8 cellular contexts compared by ENCODE assay signal in genomic region chr10:75236178-75236825, GRCh38. TPM values are rescaled to one million over a fixed set of nuclear protein-coding genes. Genes with fewer than 3 reads are reported as not detected.
DNase-seq lines count a peak whose midpoint lies in the region; ATAC-seq, FAIRE-seq and TF ChIP-seq lines count a peak whose summit lies in the region.

No MANE protein-coding gene starts in this region.

- no peak overlapping the region for H3K18ac ChIP-seq in IMR-90 (ENCODE audit: low read depth, low read length)

- H3K9me3 ChIP-seq in CD4-positive, CD25-positive, alpha-beta regulatory T cell (ENCODE audit: control insufficient read depth in 2 of 2, low read length in 2 of 2), result no peaks in the 10 kb centered on the region
- H3K9me3 ChIP-seq in IMR-90 (ENCODE audit: control insufficient read depth, insufficient read depth, low read length), result no peaks in the 10 kb centered on the region
- H3K9me3 ChIP-seq in astrocyte (ENCODE audit: insufficient read depth, low read depth, low read length), result no peaks in the 10 kb centered on the region
- H3K9me3 ChIP-seq in neuron (ENCODE audit: low read length), result no peaks in the 10 kb centered on the region

- no peak for DNase-seq in CD4-positive, CD25-positive, alpha-beta regulatory T cell
- DNase-seq in IMR-90, result no peak
- no peak for DNase-seq in astrocyte (ENCODE audit: low read depth)
- DNase-seq in midbrain (lab: John Stamatoyannopoulos, UW), result no peak
- DNase-seq in left lobe of liver (ENCODE audit: low spot score), result no peak
- no peak for DNase-seq in foreskin keratinocyte

- TF ChIP-seq RAD21 in IMR-90 (IDR thresholded peaks at IDR 0.05; ENCODE audit: low read length), result no peak

- H3K4me3 Mint-ChIP-seq in CD4-positive, CD25-positive, alpha-beta regulatory T cell, result peak overlapping the region; percentile 85 to 93 (median 88)
- H3K4me3 Mint-ChIP-seq in astrocyte (ENCODE audit: unreplicated experiment), result peak overlapping the region; percentile 78

- no peak for TF ChIP-seq POLR2A in IMR-90 (IDR thresholded peaks at IDR 0.05; ENCODE audit: low read depth, low read length)

- no peaks in the 10 kb centered on the region for H3K9me3 Mint-ChIP-seq in CD4-positive, CD25-positive, alpha-beta regulatory T cell
- H3K9me3 Mint-ChIP-seq in astrocyte (ENCODE audit: unreplicated experiment), result no peaks in the 10 kb centered on the region

- no peak for ATAC-seq in CD4-positive, CD25-positive, alpha-beta regulatory T cell (ENCODE audit: low read depth in 2 of 2)
- no peak for ATAC-seq in IMR-90 (ENCODE audit: low read depth)
- no peak for ATAC-seq in left lobe of liver
- ATAC-seq in foreskin keratinocyte, result no peak
- no peak for ATAC-seq in GM19463 (IDR thresholded peaks at IDR 0.05; ENCODE audit: unreplicated experiment)

- H2BK5ac ChIP-seq in IMR-90 (ENCODE audit: low read depth, low read length, poor library complexity, severe bottlenecking), result no peak overlapping the region

- 0 out of 3 replicates have a peak overlapping the region, but pooled peaks have one; percentile 21 for H2BK15ac ChIP-seq in IMR-90 (ENCODE audit: low read depth, low read length)

- dilution Hi-C loops in IMR-90 (cut with HindIII; ENCODE audit: low sequenced_read_pairs, unreplicated experiment), result no loop called here

- H4K5ac ChIP-seq in IMR-90 (ENCODE audit: low read depth, low read length), result no peak overlapping the region

- no peak overlapping the region for H3K56ac ChIP-seq in IMR-90 (ENCODE audit: extremely low read depth, insufficient read depth, low read length)

- H3K23ac ChIP-seq in IMR-90 (ENCODE audit: low read depth, low read length), result no peak overlapping the region; the same call in 1 of the 2 replicates

- in situ Hi-C loops in IMR-90 (cut with MboI; ENCODE audit: low sequenced_read_pairs), result loop anchor here (10.0 kb wide), 2 partner anchors 212 to 992 kb away; no protein-coding TSS in a partner anchor

- H3K4ac ChIP-seq in IMR-90 (ENCODE audit: low read depth, low read length), result peak overlapping the region; percentile 9; the same call in 1 of the 2 replicates

- H2BK20ac ChIP-seq in IMR-90 (ENCODE audit: low read depth, low read length), result no peak overlapping the region

- BruUV-seq in IMR-90 (replicated peaks; lab: Mats Ljungman, UMichigan), result no TSS peak

- CTCF ChIA-PET in IMR-90 (lab: Yijun Ruan, JAX), result interaction anchor here (0.5 to 1.6 kb wide), 6 partner anchors 13 to 211 kb away, joined by 3 to 6 read pairs (median 4); no protein-coding TSS in a partner anchor

- peaks cover 0 to 22% (median 9%) of the 10 kb centered on the region in 4 donors for H3K4me1 Mint-ChIP-seq in CD4-positive, CD25-positive, alpha-beta regulatory T cell
- peaks cover 11% of the 10 kb centered on the region for H3K4me1 Mint-ChIP-seq in astrocyte (ENCODE audit: low read depth, unreplicated experiment)

- H3K4me1 ChIP-seq in CD4-positive, CD25-positive, alpha-beta regulatory T cell (ENCODE audit: control insufficient read depth, insufficient read depth, low read length, poor library complexity, severe bottlenecking), result peaks cover 18% of the 10 kb centered on the region
- H3K4me1 ChIP-seq in IMR-90 (ENCODE audit: control insufficient read depth, insufficient read depth, low read length), result peaks cover 10% of the 10 kb centered on the region
- peaks cover 15% of the 10 kb centered on the region for H3K4me1 ChIP-seq in astrocyte (ENCODE audit: insufficient read depth, low read length)
- no peaks in the 10 kb centered on the region for H3K4me1 ChIP-seq in neuron (ENCODE audit: insufficient read depth, low read length)
- H3K4me1 ChIP-seq in foreskin keratinocyte, result no peaks in the 10 kb centered on the region

- H3K27me3 Mint-ChIP-seq in CD4-positive, CD25-positive, alpha-beta regulatory T cell, result no peaks in the 10 kb centered on the region
- H3K27me3 Mint-ChIP-seq in astrocyte (ENCODE audit: low read depth, unreplicated experiment), result peaks cover 6% of the 10 kb centered on the region

- H3K79me1 ChIP-seq in IMR-90 (ENCODE audit: low read depth in 1 of 2, low read length in 2 of 2), result peaks cover 4 to 18% of the 10 kb centered on the region in 2 experiments; a peak in 3 of 4 replicates

- no peak overlapping the region for H3K4me2 ChIP-seq in IMR-90 (ENCODE audit: low read depth, low read length)
- peak overlapping the region; percentile 96 for H3K4me2 ChIP-seq in astrocyte (ENCODE audit: low read length)

- FAIRE-seq in astrocyte (lab: Jason Lieb, UNC), result no peak

- H3K27ac ChIP-seq in CD4-positive, CD25-positive, alpha-beta regulatory T cell (ENCODE audit: insufficient read depth, low read length, poor library complexity, severe bottlenecking), result no peak overlapping the region
- no peak overlapping the region for H3K27ac ChIP-seq in IMR-90 (ENCODE audit: insufficient read depth, low read length)
- no peak overlapping the region for H3K27ac ChIP-seq in astrocyte (ENCODE audit: low read depth, low read length)
- H3K27ac ChIP-seq in foreskin keratinocyte, result no peak overlapping the region

- H3K79me2 ChIP-seq in astrocyte (ENCODE audit: insufficient read depth, low read length), result peaks cover 5% of the 10 kb centered on the region

- POLR2A ChIA-PET in IMR-90 (lab: Charles Lee; ENCODE audit: unreplicated experiment), result no interaction called here

- TF ChIP-seq CTCF in IMR-90 (conservative IDR thresholded peaks at IDR 0.05; ENCODE audit: low read depth, low read length), result no peak
- TF ChIP-seq CTCF in astrocyte (IDR thresholded peaks at IDR 0.05; ENCODE audit: insufficient read depth, low read depth, low read length), result no peak
- TF ChIP-seq CTCF in foreskin keratinocyte (conservative IDR thresholded peaks at IDR 0.05), result no peak

- intact Hi-C loops in IMR-90 (cut with micrococcal nuclease), result loop anchor here (2.0 to 10.0 kb wide), 7 partner anchors 66 to 1092 kb away; partner anchors contain the start of gene KAT6B

- H4K20me1 ChIP-seq in IMR-90 (ENCODE audit: insufficient read depth, low read length) (peaks cover 13% of the 10 kb centered on the region), astrocyte (ENCODE audit: insufficient read depth, low read length) (peaks cover 12% of the 10 kb centered on the region)

- H3K9ac ChIP-seq in IMR-90 (ENCODE audit: low read depth, low read length) (0 out of 2 replicates have a peak overlapping the region, but pooled peaks have one; percentile 6), astrocyte (ENCODE audit: low read length) (no peak overlapping the region)

- peak overlapping the region; percentile 84 to 95 (median 92) for H3K27ac Mint-ChIP-seq in CD4-positive, CD25-positive, alpha-beta regulatory T cell
- H3K27ac Mint-ChIP-seq in astrocyte (ENCODE audit: unreplicated experiment), result no peak overlapping the region

- 0 out of 2 replicates have a peak overlapping the region, but pooled peaks have one; percentile 57 for H2AK5ac ChIP-seq in IMR-90 (ENCODE audit: low read depth, low read length)

- H3K14ac ChIP-seq in IMR-90 (replicated peaks; ENCODE audit: low read depth, low read length), result no peak overlapping the region

- H2AK9ac ChIP-seq in IMR-90 (replicated peaks; ENCODE audit: low read depth, low read length, poor library complexity), result no peak overlapping the region

- peaks cover 7% of the 10 kb centered on the region for H3K36me3 Mint-ChIP-seq in CD4-positive, CD25-positive, alpha-beta regulatory T cell
- H3K36me3 Mint-ChIP-seq in astrocyte (ENCODE audit: low read depth, unreplicated experiment), result peaks cover 15% of the 10 kb centered on the region

- 0% methylated on average over 1 of the region's 12 CpGs; no CpG with 5 or more reads in 1 of the 2 experiments for WGBS in IMR-90 (ENCODE audit: extremely low coverage in 2 of 2, insufficient read length in 1 of 2), 2 experiments

- H3K36me3 ChIP-seq in CD4-positive, CD25-positive, alpha-beta regulatory T cell (ENCODE audit: control insufficient read depth, insufficient read depth, low read length), result peaks cover 13% of the 10 kb centered on the region
- H3K36me3 ChIP-seq in IMR-90 (ENCODE audit: control insufficient read depth, insufficient read depth, low read length) (peaks cover 15% of the 10 kb centered on the region), astrocyte (ENCODE audit: insufficient read depth, low read length) (peaks cover 10% of the 10 kb centered on the region), neuron (ENCODE audit: insufficient read depth, low read length) (peaks cover 17% of the 10 kb centered on the region)

- H2BK120ac ChIP-seq in IMR-90 (ENCODE audit: low read depth, low read length), result peak overlapping the region; percentile 57

- no peak overlapping the region for H4K91ac ChIP-seq in IMR-90 (ENCODE audit: insufficient read depth, low read depth, low read length)

- H4K8ac ChIP-seq in IMR-90 (ENCODE audit: low read depth in 2 of 2, low read length in 2 of 2), result peak overlapping the region in 1 of 2 experiments; percentile 46; a peak in 1 of 4 replicates

- H2AFZ ChIP-seq in IMR-90 (replicated peaks; ENCODE audit: low read length, poor library complexity), result peak overlapping the region; percentile 65
- peak overlapping the region; percentile 58 for H2AFZ ChIP-seq in astrocyte (ENCODE audit: low read depth, low read length)
- peak overlapping the region; percentile 30 for H2AFZ ChIP-seq in neuron (ENCODE audit: low read depth, low read length)

- H3K27me3 ChIP-seq in CD4-positive, CD25-positive, alpha-beta regulatory T cell (ENCODE audit: control insufficient read depth, insufficient read depth, low read length), result no peaks in the 10 kb centered on the region
- no peaks in the 10 kb centered on the region for H3K27me3 ChIP-seq in IMR-90 (ENCODE audit: control insufficient read depth, insufficient read depth, low read length)
- no peaks in the 10 kb centered on the region for H3K27me3 ChIP-seq in astrocyte (ENCODE audit: insufficient read depth, low read length)
- no peaks in the 10 kb centered on the region for H3K27me3 ChIP-seq in neuron (ENCODE audit: insufficient read depth, low read length)
- no peaks in the 10 kb centered on the region for H3K27me3 ChIP-seq in foreskin keratinocyte

- H3K4me3 ChIP-seq in CD4-positive, CD25-positive, alpha-beta regulatory T cell (ENCODE audit: low read depth, low read length), result no peak overlapping the region
- H3K4me3 ChIP-seq in IMR-90 (ENCODE audit: insufficient read depth, low read depth, low read length), result no peak overlapping the region
- no peak overlapping the region for H3K4me3 ChIP-seq in astrocyte (ENCODE audit: insufficient read depth, low read depth, low read length)
- no peak overlapping the region for H3K4me3 ChIP-seq in neuron (ENCODE audit: low read length)

- peaks cover 4% of the 10 kb centered on the region; the same call in 1 of the 2 replicates for H3K9me1 ChIP-seq in IMR-90 (ENCODE audit: insufficient read depth, low read length)

RNA-seq across cellular contexts. Expression of gene COMTD1, which starts 0.5 kb away (rescaled TPM):
- 21.1 TPM for total RNA-seq in CD4-positive, CD25-positive, alpha-beta regulatory T cell
- 10 to 100 TPM; 20.0 to 35.0 (median 22.8) TPM for polyA plus RNA-seq in CD4-positive, CD25-positive, alpha-beta regulatory T cell
- total RNA-seq in IMR-90 (2012; rRNA removed) (1.4 and 1.6 TPM in 2 replicates), astrocyte (17.1 and 18.3 TPM in 2 replicates), left lobe of liver (26.9 TPM), foreskin keratinocyte (21.3 and 28.2 TPM in 2 replicates)
- polyA plus RNA-seq in IMR-90 (2012; rRNA removed) (6.4 and 9.5 TPM in 2 replicates), foreskin keratinocyte (30.3 and 34.1 TPM in 2 replicates)
- 10.7 and 12.1 TPM in 2 replicates for polyA plus RNA-seq in IMR-90 (2012; cell fraction: cytosol; rRNA removed)
- 22.0 and 64.6 TPM in 2 replicates for polyA plus RNA-seq in IMR-90 (2012; cell fraction: nucleus; rRNA removed; ENCODE audit: low replicate concordance)

RNA-seq across cellular contexts. Expression of gene VDAC2, which starts 25.7 kb away (rescaled TPM):
- total RNA-seq in CD4-positive, CD25-positive, alpha-beta regulatory T cell, result 110 TPM
- 100 to 1,000 TPM; 153 to 201 (median 160) TPM for polyA plus RNA-seq in CD4-positive, CD25-positive, alpha-beta regulatory T cell
- total RNA-seq in IMR-90 (2012; rRNA removed) (122 and 169 TPM in 2 replicates), astrocyte (338 and 373 TPM in 2 replicates), left lobe of liver (47.8 TPM), foreskin keratinocyte (231 and 234 TPM in 2 replicates)
- polyA plus RNA-seq in IMR-90 (2012; rRNA removed) (123 and 139 TPM in 2 replicates), foreskin keratinocyte (227 and 253 TPM in 2 replicates)
- polyA plus RNA-seq in IMR-90 (2012; cell fraction: cytosol; rRNA removed), result 52.8 and 54.1 TPM in 2 replicates
- 31.2 and 88.4 TPM in 2 replicates for polyA plus RNA-seq in IMR-90 (2012; cell fraction: nucleus; rRNA removed; ENCODE audit: low replicate concordance)
